In the genomic region with DNA sequence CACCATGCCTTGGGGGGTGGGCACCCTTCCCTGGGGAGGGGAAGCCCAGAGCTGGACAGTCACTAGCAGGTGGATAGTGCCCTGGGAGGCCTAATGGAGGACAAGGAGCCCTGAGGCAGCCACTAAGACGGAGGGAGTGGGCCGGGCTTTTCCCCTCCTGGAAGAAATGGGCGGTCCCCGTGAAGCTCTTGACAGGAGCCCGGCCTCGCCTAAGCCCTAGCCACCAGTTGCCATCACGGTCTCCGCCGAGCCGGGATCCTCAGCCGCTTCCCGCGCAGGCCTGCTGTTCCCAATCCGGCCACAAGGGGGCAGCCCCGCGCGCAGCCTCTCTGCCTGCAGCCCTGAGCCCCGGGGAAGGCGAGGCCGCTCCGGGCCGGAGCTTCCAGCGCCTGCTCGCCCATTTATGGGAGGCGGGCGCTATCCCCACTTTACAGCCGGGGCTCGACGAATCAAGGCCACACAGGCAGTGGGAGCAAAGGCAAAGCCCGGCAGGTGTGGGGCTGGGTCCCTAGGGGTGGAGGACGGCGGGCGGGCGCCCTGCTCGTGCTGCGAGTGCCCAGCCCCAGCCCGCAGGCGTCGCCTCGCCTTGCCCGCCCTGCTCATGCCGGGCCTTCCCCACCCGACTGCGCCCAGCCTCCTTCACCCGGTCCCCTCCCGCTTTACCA, we compare ENCODE assay signal across 8 cellular contexts.
DNase-seq lines count a peak whose midpoint lies in the region; ATAC-seq and TF ChIP-seq lines count a peak whose summit lies in the region.

No MANE protein-coding gene starts in this region.

- ATAC-seq in omental fat pad (ENCODE audit: low FRiP score) (peak; percentile 80), GM21515 (IDR thresholded peaks at IDR 0.05; ENCODE audit: unreplicated experiment) (no peak)

- no peak overlapping the region for H3K4me3 ChIP-seq in GM12875 (ENCODE audit: low read depth, low read length)
- peak overlapping the region in 3 of 4 donors; percentile 5 to 33 (median 24) for H3K4me3 ChIP-seq in transverse colon

- intact Hi-C loops in transverse colon (cut with DNase I; ENCODE audit: low total_unique reads), result loop anchor here (5.0 kb wide), 1 partner anchor 95 kb away; no protein-coding TSS in a partner anchor

- no peaks in the 10 kb centered on the region for H3K36me3 ChIP-seq in transverse colon

- in situ Hi-C loops in transverse colon (cut with MboI; ENCODE audit: low pct_ligation_motif_present in 1 of 4, low pct_unique_long_range_greater_than_20kb in 1 of 4, low sequenced_read_pairs in 3 of 4), result loop anchor here (25.0 kb wide), 2 partner anchors 100 to 550 kb away; a partner anchor contains a TSS

- TF ChIP-seq CTCF in GM12875 (IDR thresholded peaks at IDR 0.05; ENCODE audit: borderline replicate concordance, insufficient read depth, low read depth, low read length) (peak; percentile 93), omental fat pad (IDR thresholded peaks at IDR 0.05) (peak in 1 of 3 donors; percentile 89), transverse colon (IDR thresholded peaks at IDR 0.05) (peak; percentile 90 to 99 (median 94))

- H3K27me3 ChIP-seq in transverse colon, result no peaks in the 10 kb centered on the region

- WGBS in transverse colon (ENCODE audit: low coverage in 1 of 2), 2 donors, result 27% methylated on average over 18 of the region's 46 CpGs; no CpG with 5 or more reads in 1 of the 2 donors

- peaks cover 7 to 26% (median 17%) of the 10 kb centered on the region in 4 donors for H3K4me1 ChIP-seq in transverse colon

- no peaks in the 10 kb centered on the region for H3K9me3 ChIP-seq in transverse colon

- TF ChIP-seq POLR2A in transverse colon (IDR thresholded peaks at IDR 0.05), result no peak

- DNase-seq in HK-2 (ENCODE audit: unreplicated experiment) (peak; percentile 72), OCI-M1 (lab: John Stamatoyannopoulos, UW) (peak; percentile 63), activated gamma-delta T cell treated with Interleukin-2 at 50 U/mL for 16 hours (peak; percentile 62), globus pallidus (ENCODE audit: low spot score) (peak; percentile 54), omental fat pad (ENCODE audit: low spot score) (peak; percentile 55), transverse colon (peak; percentile 82)

- peak overlapping the region in 3 of 4 donors; percentile 26 to 44 (median 39) for H3K27ac ChIP-seq in transverse colon

- TF ChIP-seq EP300 in transverse colon (IDR thresholded peaks at IDR 0.05; ENCODE audit: low read depth), result no peak
